Comparison of ENCODE assay signal across 2 cellular contexts in genomic region chr15:74008901-74009300, GRCh38.
TF ChIP-seq lines count a peak whose summit lies in the region.

No MANE protein-coding gene starts in this region.

TF ChIP-seq in WTC11, 78 proteins besides CTCF, POLR2A, EP300 and RAD21 (continues in another document):
- TF ChIP-seq ZSCAN18 (CRISPR knock-in tag; IDR thresholded peaks at IDR 0.05): no peak
- TF ChIP-seq TEAD1 (CRISPR knock-in tag; IDR thresholded peaks at IDR 0.05): no peak
- TF ChIP-seq TEAD4 (CRISPR knock-in tag; IDR thresholded peaks at IDR 0.05): no peak
- TF ChIP-seq TCF7 (CRISPR knock-in tag; IDR thresholded peaks at IDR 0.05; ENCODE audit: low read depth): no peak
- no peak for TF ChIP-seq ZNF671 (CRISPR knock-in tag; IDR thresholded peaks at IDR 0.05)
- no peak for TF ChIP-seq USF2 (CRISPR knock-in tag; IDR thresholded peaks at IDR 0.05)
- no peak for TF ChIP-seq SOX15 (CRISPR knock-in tag; IDR thresholded peaks at IDR 0.05)
- no peak for TF ChIP-seq ZNF423 (CRISPR knock-in tag; IDR thresholded peaks at IDR 0.05)
- TF ChIP-seq ZNF281 (CRISPR knock-in tag; IDR thresholded peaks at IDR 0.05): no peak
- no peak for TF ChIP-seq FOXP4 (CRISPR knock-in tag; IDR thresholded peaks at IDR 0.05)
- TF ChIP-seq HMGXB4 (CRISPR knock-in tag; IDR thresholded peaks at IDR 0.05): no peak
- TF ChIP-seq MXD4 (CRISPR knock-in tag; IDR thresholded peaks at IDR 0.05; ENCODE audit: borderline replicate concordance): no peak
- TF ChIP-seq E2F4 (CRISPR knock-in tag; IDR thresholded peaks at IDR 0.05; ENCODE audit: borderline replicate concordance, low read depth): no peak
- TF ChIP-seq IRF1 (CRISPR knock-in tag; IDR thresholded peaks at IDR 0.05): no peak
- no peak for TF ChIP-seq PRRX2 (CRISPR knock-in tag; IDR thresholded peaks at IDR 0.05)
- no peak for TF ChIP-seq EMX1 (CRISPR knock-in tag; IDR thresholded peaks at IDR 0.05)

TF ChIP-seq in GM12891, 5 proteins besides CTCF, POLR2A, EP300 and RAD21:
- TF ChIP-seq POU2F2 (IDR thresholded peaks at IDR 0.05; ENCODE audit: low read depth, low read length) (no peak), POLR2AphosphoS5 (IDR thresholded peaks at IDR 0.05; ENCODE audit: low read depth, low read length) (no peak), PAX5 (IDR thresholded peaks at IDR 0.05; ENCODE audit: insufficient read depth, low read length, severe bottlenecking) (no peak), SPI1 (IDR thresholded peaks at IDR 0.05; ENCODE audit: low read depth, low read length) (no peak), TAF1 (IDR thresholded peaks at IDR 0.05; ENCODE audit: low read depth, low read length) (no peak)
